In the genomic region with DNA sequence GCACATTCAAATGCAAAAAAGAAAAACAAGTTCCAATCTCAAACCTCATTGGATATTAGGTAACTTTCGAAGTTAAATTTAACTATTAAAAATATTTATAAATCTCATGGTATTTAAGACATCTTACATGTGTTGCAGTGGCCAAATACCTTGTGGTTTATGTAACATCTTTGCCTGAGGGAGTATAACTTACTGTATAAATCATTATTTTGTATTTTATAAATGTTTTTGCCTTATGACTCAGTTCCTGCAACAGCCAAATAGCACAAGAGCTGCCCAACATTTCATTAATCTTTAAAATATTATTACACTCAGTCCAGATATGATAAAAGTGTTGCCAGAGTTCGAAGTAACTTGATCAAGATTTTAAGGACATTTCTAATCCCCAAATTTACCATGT, we compare ENCODE assay signal across 28 cellular contexts. TPM values are rescaled to one million over a fixed set of nuclear protein-coding genes. Genes with fewer than 3 reads are reported as not detected.
A peak's percentile ranks its signal among the peaks of the same experiment; 100 is the strongest.
DNase-seq lines count a peak whose midpoint lies in the region; ATAC-seq, FAIRE-seq and TF ChIP-seq lines count a peak whose summit lies in the region.
"Had no signal": no experiment of that assay in that cellular context is flagged by ENCODE, and none has a peak within 500 bp of the region (broad histone marks: within the 10 kb centered on the region; RNA-seq: fewer than 3 reads in every experiment).

No MANE protein-coding gene starts in this region.

- in situ Hi-C loops in KBM-7 (cut with MboI; ENCODE audit: low pct_unique_long_range_greater_than_20kb, low sequenced_read_pairs): no loop called here

- no peak overlapping the region for H3K9ac ChIP-seq in keratinocyte (ENCODE audit: control insufficient read depth, extremely low read depth, insufficient read depth, low read length)

- peak overlapping the region; percentile 43 for H3K4me2 ChIP-seq in keratinocyte (ENCODE audit: control insufficient read depth, extremely low read depth, insufficient read depth, low read depth, low read length)

- peaks cover 18% of the 10 kb centered on the region for H3K4me1 Mint-ChIP-seq in HFFc6 (ENCODE audit: low read depth)
- H3K4me1 Mint-ChIP-seq: activated CD8-positive, alpha-beta memory T cell treated with anti-CD3 and anti-CD28 coated beads, Interleukin-2, amount 10 ng/mL, durations not matched to agents 7 days and 5 days; activated naive CD8-positive, alpha-beta T cell treated with anti-CD3 and anti-CD28 coated beads, Interleukin-2, amount 10 ng/mL, durations not matched to agents 7 days and 5 days; activated T-helper 17 cell treated with anti-CD3 and anti-CD28 coated beads, Interleukin-2, amount 50 U/mL, for 72 hours; naive B cell had no signal

- peaks cover 4% of the 10 kb centered on the region for H3K27me3 ChIP-seq in keratinocyte (ENCODE audit: control insufficient read depth, extremely low read depth, insufficient read depth, low read length)

- no peak overlapping the region for H3K4me3 Mint-ChIP-seq in HFFc6
- H3K4me3 Mint-ChIP-seq: activated CD8-positive, alpha-beta memory T cell treated with anti-CD3 and anti-CD28 coated beads, Interleukin-2, amount 10 ng/mL, durations not matched to agents 7 days and 5 days; activated naive CD8-positive, alpha-beta T cell treated with anti-CD3 and anti-CD28 coated beads, Interleukin-2, amount 10 ng/mL, durations not matched to agents 7 days and 5 days; activated T-helper 17 cell treated with anti-CD3 and anti-CD28 coated beads, Interleukin-2, amount 50 U/mL, for 72 hours; CD4-positive, CD25-positive, alpha-beta regulatory T cell; naive B cell had no signal

- no peak for ATAC-seq in GM19397 (IDR thresholded peaks at IDR 0.05; ENCODE audit: unreplicated experiment)
- ATAC-seq in HG02938 (IDR thresholded peaks at IDR 0.05; ENCODE audit: unreplicated experiment): no peak
- ATAC-seq: activated CD8-positive, alpha-beta memory T cell treated with anti-CD3 and anti-CD28 coated beads, Interleukin-2, amount 10 ng/mL, durations not matched to agents 7 days and 5 days; activated T-helper 17 cell treated with anti-CD3 and anti-CD28 coated beads, Interleukin-2, amount 50 U/mL, for 72 hours; HCT116; Right ventricle myocardium inferior had no signal

- H3K27me3 Mint-ChIP-seq in HFFc6 (ENCODE audit: insufficient read depth): peaks cover 2% of the 10 kb centered on the region; the same call in 1 of the 2 replicates

- no peak overlapping the region for H3K27ac Mint-ChIP-seq in HFFc6
- H3K27ac Mint-ChIP-seq: activated CD8-positive, alpha-beta memory T cell treated with anti-CD3 and anti-CD28 coated beads, Interleukin-2, amount 10 ng/mL, durations not matched to agents 7 days and 5 days; activated naive CD8-positive, alpha-beta T cell treated with anti-CD3 and anti-CD28 coated beads, Interleukin-2, amount 10 ng/mL, durations not matched to agents 7 days and 5 days; activated T-helper 17 cell treated with anti-CD3 and anti-CD28 coated beads, Interleukin-2, amount 50 U/mL, for 72 hours; CD4-positive, CD25-positive, alpha-beta regulatory T cell; naive B cell had no signal

- CTCF ChIA-PET in AG04449 (lab: Yijun Ruan, JAX): no interaction called here

- POLR2A ChIA-PET in AG04449 (lab: Yijun Ruan, JAX): no interaction called here

- H4K20me1 ChIP-seq in keratinocyte (ENCODE audit: control insufficient read depth, extremely low read depth, insufficient read depth, low read length): no peaks in the 10 kb centered on the region

- no peaks in the 10 kb centered on the region for H3K9me1 ChIP-seq in keratinocyte (ENCODE audit: control insufficient read depth, extremely low read depth, insufficient read depth, low read length)

- DNase-seq in AG04449 (ENCODE audit: low read depth, low spot score) (peak; percentile 24), HFFc6 (peak; percentile 44), choroid plexus epithelial cell (ENCODE audit: low read depth) (peak; percentile 17), keratinocyte (ENCODE audit: low read depth, low spot score) (peak; percentile 17), KBM-7 (no peak), DMS 273 (lab: John Stamatoyannopoulos, UW; ENCODE audit: unreplicated experiment) (no peak)
- DNase-seq: 8988T; activated CD8-positive, alpha-beta memory T cell treated with anti-CD3 and anti-CD28 coated beads, Interleukin-2, amount 10 ng/mL, durations not matched to agents 7 days and 5 days; activated naive CD8-positive, alpha-beta T cell treated with anti-CD3 and anti-CD28 coated beads, Interleukin-2, amount 10 ng/mL, durations not matched to agents 7 days and 5 days; CD4-positive, CD25-positive, alpha-beta regulatory T cell; central memory CD4-positive, alpha-beta T cell; DMS53; effector CD8-positive, alpha-beta T cell; esophagus squamous epithelium; hippocampal formation; Karpas-422; kidney; naive B cell; NCI-H1092; NCI-H526 treated with DMSO at 0.1 percent for 48 hours; stimulated activated naive CD4-positive, alpha-beta T cell; SW 1271 had no signal

- FAIRE-seq in keratinocyte (lab: Jason Lieb, UNC): no peak
- FAIRE-seq: kidney had no signal

- no peak for TF ChIP-seq CTCF in AG04449 (IDR thresholded peaks at IDR 0.05; ENCODE audit: insufficient read depth, low read length, missing control alignments)
- no peak for TF ChIP-seq CTCF in HFFc6 (IDR thresholded peaks at IDR 0.05)
- TF ChIP-seq CTCF in choroid plexus epithelial cell (conservative IDR thresholded peaks at IDR 0.05; ENCODE audit: low read depth, low read length): no peak
- TF ChIP-seq CTCF in keratinocyte (optimal IDR thresholded peaks at IDR 0.05 in 1 of 3, IDR thresholded peaks at IDR 0.05 in 1 of 3, conservative IDR thresholded peaks at IDR 0.05 in 1 of 3; ENCODE audit: extremely low read depth in 1 of 3, insufficient read depth in 2 of 3, low read length in 3 of 3): no peak

- H2AFZ ChIP-seq in keratinocyte (ENCODE audit: control insufficient read depth, low read length): peak overlapping the region; percentile 2

- no peak overlapping the region for H3K27ac ChIP-seq in keratinocyte (ENCODE audit: control insufficient read depth, insufficient read depth, low read length)
- H3K27ac ChIP-seq: esophagus squamous epithelium had no signal

- no peaks in the 10 kb centered on the region for H3K9me3 ChIP-seq in keratinocyte (ENCODE audit: control insufficient read depth, low read depth, low read length)
- H3K9me3 ChIP-seq: esophagus squamous epithelium had no signal

- H3K36me3 Mint-ChIP-seq in HFFc6 (ENCODE audit: low read depth): no peaks in the 10 kb centered on the region
- H3K36me3 Mint-ChIP-seq: activated CD8-positive, alpha-beta memory T cell treated with anti-CD3 and anti-CD28 coated beads, Interleukin-2, amount 10 ng/mL, durations not matched to agents 7 days and 5 days; activated naive CD8-positive, alpha-beta T cell treated with anti-CD3 and anti-CD28 coated beads, Interleukin-2, amount 10 ng/mL, durations not matched to agents 7 days and 5 days; CD4-positive, CD25-positive, alpha-beta regulatory T cell; naive B cell had no signal

- H3K79me2 ChIP-seq in keratinocyte (ENCODE audit: control insufficient read depth, insufficient read depth, low read length): no peaks in the 10 kb centered on the region

- no peaks in the 10 kb centered on the region for H3K9me3 Mint-ChIP-seq in HFFc6
- H3K9me3 Mint-ChIP-seq: activated naive CD8-positive, alpha-beta T cell treated with anti-CD3 and anti-CD28 coated beads, Interleukin-2, amount 10 ng/mL, durations not matched to agents 7 days and 5 days; activated T-helper 17 cell treated with anti-CD3 and anti-CD28 coated beads, Interleukin-2, amount 50 U/mL, for 72 hours had no signal

- H3K4me3 ChIP-seq in AG04449 (ENCODE audit: low read depth, low read length) (no peak overlapping the region), choroid plexus epithelial cell (ENCODE audit: low read depth, low read length) (no peak overlapping the region), keratinocyte (ENCODE audit: control insufficient read depth in 2 of 3, extremely low read depth in 1 of 3, insufficient read depth in 2 of 3, low read depth in 1 of 3, low read length in 3 of 3) (no peak overlapping the region)
- H3K4me3 ChIP-seq: esophagus squamous epithelium had no signal

- dilution Hi-C loops in keratinocyte (cut with MboI; ENCODE audit: extremely low pct_ligation_motif_present, low sequenced_read_pairs): no loop called here

- peaks cover 10% of the 10 kb centered on the region for H3K4me1 ChIP-seq in keratinocyte (ENCODE audit: control insufficient read depth, extremely low read depth, insufficient read depth, low read length)

- no peaks in the 10 kb centered on the region for H3K36me3 ChIP-seq in keratinocyte (ENCODE audit: control insufficient read depth in 2 of 2, extremely low read depth in 1 of 2, insufficient read depth in 2 of 2, low read length in 2 of 2)
- H3K36me3 ChIP-seq: esophagus squamous epithelium had no signal

RNA-seq across cellular contexts. Expression of gene IRX6, which starts 43.8 kb away (rescaled TPM):
- total RNA-seq in HFFc6 (2021; fragmentation: NEBNext Ultra II Directional; extraction: Animal tissue kit (Norgen Biotek cat#: 25700)): not detected
- polyA plus RNA-seq in keratinocyte: 0.04 TPM in 1 of 3 replicates, not detected in the others
- not detected for polyA plus RNA-seq in keratinocyte (2011; ENCODE audit: low read depth)
- 0.02 TPM in 1 of 2 replicates, not detected in the other for polyA plus RNA-seq in keratinocyte (2011; cell fraction: cytosol; rRNA removed)
- polyA plus RNA-seq in keratinocyte (2011; cell fraction: nucleus; rRNA removed): not detected in 2 replicates
- polyA plus RNA-seq in keratinocyte (2012; ENCODE audit: low replicate concordance): not detected in 2 replicates
- polyA minus RNA-seq in keratinocyte: 0.13 TPM in 1 of 3 replicates, not detected in the others
- polyA minus RNA-seq in keratinocyte (2011; cell fraction: cytosol; rRNA and poly(A)+ RNA removed): not detected
- not detected in 2 replicates for polyA minus RNA-seq in keratinocyte (2011; cell fraction: nucleus; rRNA and poly(A)+ RNA removed)
- total RNA-seq: activated CD8-positive, alpha-beta memory T cell treated with anti-CD3 and anti-CD28 coated beads, Interleukin-2, amount 10 ng/mL, durations not matched to agents 7 days and 5 days; activated naive CD8-positive, alpha-beta T cell treated with anti-CD3 and anti-CD28 coated beads, Interleukin-2, amount 10 ng/mL, durations not matched to agents 7 days and 5 days; activated T-helper 17 cell treated with anti-CD3 and anti-CD28 coated beads, Interleukin-2, amount 50 U/mL, for 72 hours; CD4-positive, CD25-positive, alpha-beta regulatory T cell; HT-29 had no signal
- polyA plus RNA-seq: CD4-positive, CD25-positive, alpha-beta regulatory T cell had no signal

Comparison
In these comparisons a context has a peak if more than half of its experiments do, and no peak if none do; other contexts are left out.
1. DNase-seq: peak in AG04449 (single experiment), HFFc6 (single experiment), choroid plexus epithelial cell (single experiment) and keratinocyte (single experiment); none in KBM-7 (single experiment) and DMS 273 (single experiment).